In the genomic region with DNA sequence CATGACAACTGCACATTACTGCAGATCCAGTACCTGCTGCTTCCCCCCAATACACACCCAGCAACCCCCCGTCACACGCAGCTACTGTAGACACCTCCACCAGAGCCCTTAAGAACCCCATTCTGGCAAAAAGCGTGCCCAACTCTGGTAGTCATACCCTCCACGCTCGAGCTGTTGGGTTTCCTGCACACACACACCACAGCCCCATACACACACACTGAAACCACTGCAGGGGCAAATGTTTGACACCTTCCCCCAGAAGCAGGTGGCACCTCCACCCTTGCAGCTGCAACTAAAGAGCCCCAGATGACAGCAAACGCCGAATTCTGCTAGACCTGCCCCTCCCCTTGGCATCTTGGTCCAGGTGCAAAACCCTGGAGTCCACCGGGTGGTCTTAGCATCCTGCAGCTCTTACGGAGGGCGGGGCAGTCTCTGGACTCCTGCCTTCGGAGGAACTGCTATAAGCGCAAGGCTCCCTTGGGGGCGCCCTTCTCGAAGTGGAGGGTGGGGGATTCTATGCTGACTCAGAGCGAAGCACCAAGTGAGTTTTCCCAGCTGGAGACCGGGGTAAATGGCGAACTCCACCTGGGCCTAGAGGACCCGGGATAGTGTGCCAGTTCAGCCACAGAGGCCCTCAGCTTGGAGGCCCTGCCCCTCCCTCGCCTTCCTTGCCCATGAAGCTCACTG, we compare ENCODE assay signal across 10 cellular contexts. TPM values are rescaled to one million over a fixed set of nuclear protein-coding genes. Genes with fewer than 3 reads are reported as not detected.
A peak's percentile ranks its signal among the peaks of the same experiment; 100 is the strongest.
DNase-seq lines count a peak whose midpoint lies in the region; ATAC-seq and TF ChIP-seq lines count a peak whose summit lies in the region.
"Had no signal": no experiment of that assay in that cellular context is flagged by ENCODE, and none has a peak within 500 bp of the region (broad histone marks: within the 10 kb centered on the region; RNA-seq: fewer than 3 reads in every experiment).

No MANE protein-coding gene starts in this region.

- H3K36me3 ChIP-seq in mammary epithelial cell (ENCODE audit: insufficient read depth, low read length): no peaks in the 10 kb centered on the region
- no peaks in the 10 kb centered on the region for H3K36me3 ChIP-seq in hepatocyte (replicated peaks; ENCODE audit: insufficient read depth, low read depth)
- H3K36me3 ChIP-seq in thyroid gland: no peaks in the 10 kb centered on the region
- no peaks in the 10 kb centered on the region for H3K36me3 ChIP-seq in tibial nerve

- H3K9me2 ChIP-seq in hepatocyte (replicated peaks; ENCODE audit: insufficient read depth): no peaks in the 10 kb centered on the region

- no TSS peak for BruUV-seq in MCF 10A (replicated peaks; lab: Mats Ljungman, UMichigan)
- BruUV-seq in mammary epithelial cell (replicated peaks; lab: Mats Ljungman, UMichigan): no TSS peak

- H3K4me2 ChIP-seq in mammary epithelial cell (ENCODE audit: insufficient read depth, low read depth, low read length) (no peak overlapping the region), hepatocyte (peak overlapping the region; percentile 81)

- intact Hi-C loops in MCF 10A (cut with micrococcal nuclease): no loop called here
- intact Hi-C loops in mammary epithelial cell (cut with micrococcal nuclease): no loop called here
- intact Hi-C loops in thyroid gland (cut with DNase I): no loop called here

- CTCF ChIA-PET in MCF 10A (lab: Yijun Ruan, JAX) (no interaction called here), mammary epithelial cell (lab: Charles Lee; ENCODE audit: low non-redundant PET) (no interaction called here)

- H3K4me1 Mint-ChIP-seq in MCF 10A (ENCODE audit: insufficient read depth, unreplicated experiment): no peaks in the 10 kb centered on the region

- H3K4me3 ChIP-seq in mammary epithelial cell (replicated peaks in 1 of 3; ENCODE audit: insufficient read depth in 1 of 3, low read depth in 2 of 3, low read length in 3 of 3) (no peak overlapping the region), hepatocyte (no peak overlapping the region), thyroid gland (replicated peaks in 1 of 3) (peak overlapping the region in 1 of 3 donors; percentile 9), tibial nerve (no peak overlapping the region)

- no peak overlapping the region for H2AFZ ChIP-seq in mammary epithelial cell (ENCODE audit: low read depth, low read length)
- H2AFZ ChIP-seq in hepatocyte: no peak overlapping the region

- DNase-seq in MCF 10A (ENCODE audit: unreplicated experiment): no peak
- no peak for DNase-seq in mammary epithelial cell
- DNase-seq in NCI-H69 (lab: John Stamatoyannopoulos, UW): peak; percentile 90
- peak; percentile 40 for DNase-seq in hepatocyte (ENCODE audit: low spot score)
- peak; percentile 46 to 52 for DNase-seq in thyroid gland
- no peak for DNase-seq in tibial nerve (ENCODE audit: low spot score in 2 of 2)
- DNase-seq: small intestine had no signal

- no peak overlapping the region for H3K27ac Mint-ChIP-seq in MCF 10A (ENCODE audit: low read depth, unreplicated experiment)

- no peaks in the 10 kb centered on the region for H3K9me3 Mint-ChIP-seq in MCF 10A (ENCODE audit: unreplicated experiment)

- POLR2A ChIA-PET in MCF 10A (lab: Yijun Ruan, JAX): no interaction called here

- H3K4me3 Mint-ChIP-seq in MCF 10A (ENCODE audit: unreplicated experiment): peak overlapping the region; percentile 52

- H3K9ac ChIP-seq in mammary epithelial cell (ENCODE audit: insufficient read depth, low read length): no peak overlapping the region

- TF ChIP-seq CTCF in MCF 10A (IDR thresholded peaks at IDR 0.05; ENCODE audit: unreplicated experiment) (no peak), mammary epithelial cell (conservative IDR thresholded peaks at IDR 0.05 in 1 of 2, IDR thresholded peaks at IDR 0.05 in 1 of 2; ENCODE audit: extremely low read depth in 1 of 2, insufficient read depth in 1 of 2, low read depth in 1 of 2, low read length in 2 of 2) (no peak), hepatocyte (IDR thresholded peaks at IDR 0.05; ENCODE audit: poor library complexity) (peak; percentile 29), thyroid gland (IDR thresholded peaks at IDR 0.05) (peak in 3 of 6 experiments; percentile 20 to 31 (median 21)), tibial nerve (IDR thresholded peaks at IDR 0.05) (no peak)

- in situ Hi-C loops in mammary epithelial cell (cut with MboI; ENCODE audit: low sequenced_read_pairs in 2 of 2): no loop called here

- TF ChIP-seq EP300 in tibial nerve (IDR thresholded peaks at IDR 0.05): no peak

- H4K20me1 ChIP-seq in mammary epithelial cell (ENCODE audit: insufficient read depth, low read length) (no peaks in the 10 kb centered on the region), hepatocyte (ENCODE audit: insufficient read depth, poor library complexity, severe bottlenecking) (no peaks in the 10 kb centered on the region)

- dilution Hi-C loops in mammary epithelial cell (cut with HindIII; ENCODE audit: low sequenced_read_pairs): no loop called here

- H3K27me3 ChIP-seq in mammary epithelial cell (ENCODE audit: insufficient read depth, low read length) (peaks cover 21% of the 10 kb centered on the region), hepatocyte (peaks cover 76% of the 10 kb centered on the region), thyroid gland (no peaks in the 10 kb centered on the region), tibial nerve (peaks cover 0 to 71% of the 10 kb centered on the region in 2 donors)

- no peak for ATAC-seq in activated CD4-positive, CD25-positive, alpha-beta regulatory T cell treated with anti-CD3 and anti-CD28 coated beads, Interleukin-2, amount 50 U/mL, for 24 hours
- ATAC-seq in GM19397 (IDR thresholded peaks at IDR 0.05; ENCODE audit: unreplicated experiment): no peak

- no peaks in the 10 kb centered on the region for H3K9me3 ChIP-seq in mammary epithelial cell (replicated peaks; ENCODE audit: insufficient read depth, low read length)
- H3K9me3 ChIP-seq in hepatocyte (ENCODE audit: low read depth): no peaks in the 10 kb centered on the region
- no peaks in the 10 kb centered on the region for H3K9me3 ChIP-seq in thyroid gland
- H3K9me3 ChIP-seq in tibial nerve: no peaks in the 10 kb centered on the region

- H3K36me3 Mint-ChIP-seq in MCF 10A (ENCODE audit: insufficient read depth, unreplicated experiment): peaks cover 6% of the 10 kb centered on the region

- H3K27ac ChIP-seq in mammary epithelial cell (ENCODE audit: insufficient read depth, low read depth, low read length) (no peak overlapping the region), hepatocyte (no peak overlapping the region), thyroid gland (peak overlapping the region in 1 of 3 donors; percentile 63), tibial nerve (no peak overlapping the region)
- H3K27ac ChIP-seq: epithelial cell of prostate had no signal

- TF ChIP-seq POLR2A in thyroid gland (IDR thresholded peaks at IDR 0.05) (no peak), tibial nerve (IDR thresholded peaks at IDR 0.05) (no peak)

- H3K79me2 ChIP-seq in mammary epithelial cell (ENCODE audit: insufficient read depth, low read length) (no peaks in the 10 kb centered on the region), hepatocyte (no peaks in the 10 kb centered on the region)

- peaks cover 34% of the 10 kb centered on the region for H3K27me3 Mint-ChIP-seq in MCF 10A (ENCODE audit: insufficient read depth, unreplicated experiment)

- 45% methylated on average over 19 of the region's 19 CpGs for WGBS in mammary epithelial cell (ENCODE audit: low coverage, missing lambda C conversion rate)
- 18% methylated on average over 19 of the region's 19 CpGs for WGBS in hepatocyte (ENCODE audit: low lambda C conversion rate, missing lambda C conversion rate)
- 20 to 27% methylated on average over 4 to 6 of the region's 19 CpGs for WGBS in thyroid gland, 2 donors
- WGBS in tibial nerve, 2 donors: 15 to 31% methylated on average over 10 to 19 of the region's 19 CpGs

- peaks cover 10% of the 10 kb centered on the region for H3K4me1 ChIP-seq in mammary epithelial cell (ENCODE audit: insufficient read depth, low read length)
- H3K4me1 ChIP-seq in hepatocyte (ENCODE audit: insufficient read depth): no peaks in the 10 kb centered on the region
- H3K4me1 ChIP-seq in thyroid gland: peaks cover 0 to 11% of the 10 kb centered on the region in 2 donors
- peaks cover 0 to 23% (median 0%) of the 10 kb centered on the region in 4 donors for H3K4me1 ChIP-seq in tibial nerve

RNA-seq across cellular contexts. Expression of a gene that starts 1.5 kb away (rescaled TPM):
- total RNA-seq in MCF 10A (2022) (not detected in 2 replicates), mammary epithelial cell (under 1 TPM in 1 of 2 donors, not detected in 1; under 0.01 TPM), hepatocyte (0.04 and 0.17 TPM in 2 replicates), thyroid gland (10 to 100 TPM in 1 of 4 donors, 1 to 10 TPM in 3; 6.8 to 12.1 (median 8.2) TPM), tibial nerve (not detected)
- polyA plus RNA-seq in mammary epithelial cell (0.01 TPM), hepatocyte (0.06 TPM in 1 of 2 replicates, not detected in the other)
- polyA minus RNA-seq in mammary epithelial cell: not detected

Comparison
In these comparisons a context has a peak if more than half of its experiments do, and no peak if none do; other contexts are left out.
1. DNase-seq: peak in NCI-H69 (single experiment), hepatocyte (single experiment) and thyroid gland (2 of 2); none in MCF 10A (single experiment), mammary epithelial cell (single experiment) and tibial nerve (0 of 2).